Comparison of ENCODE assay signal across 14 cellular contexts in genomic region chr4:1176398-1177273, GRCh38. TPM values are rescaled to one million over a fixed set of nuclear protein-coding genes. Genes with fewer than 3 reads are reported as not detected.
DNase-seq lines count a peak whose midpoint lies in the region; FAIRE-seq and TF ChIP-seq lines count a peak whose summit lies in the region.
"Had no signal": no experiment of that assay in that cellular context is flagged by ENCODE, and none has a peak within 500 bp of the region (broad histone marks: within the 10 kb centered on the region; RNA-seq: fewer than 3 reads in every experiment).

No MANE protein-coding gene starts in this region.

- no peaks in the 10 kb centered on the region for H3K9me3 ChIP-seq in CD8-positive, alpha-beta memory T cell (ENCODE audit: low read length)
- H3K9me3 ChIP-seq in HEK293 (ENCODE audit: control insufficient read depth, insufficient read depth, low read depth, low read length) (no peaks in the 10 kb centered on the region), H1 (ENCODE audit: insufficient read depth in 2 of 2, low read depth in 1 of 2, low read length in 1 of 2) (peaks cover 14 to 16% of the 10 kb centered on the region in 2 experiments), osteoblast (ENCODE audit: low read depth, low read length) (peaks cover 3% of the 10 kb centered on the region)
- H3K9me3 ChIP-seq: ascending aorta had no signal

- no peak overlapping the region for H2BK12ac ChIP-seq in H1 (ENCODE audit: low read depth, low read length)

- POLR2A ChIA-PET in CD8-positive, alpha-beta memory T cell (lab: Charles Lee) = interaction anchor here (0.7 to 1.2 kb wide), 2 partner anchors 26 to 27 kb away, joined by 3 to 4 read pairs; no protein-coding TSS in a partner anchor
- POLR2A ChIA-PET in HEK293 (lab: Yijun Ruan, JAX) (no interaction called here), H1 (lab: Charles Lee; ENCODE audit: partially characterized antibody) (no interaction called here)

- no peak for TF ChIP-seq POLR2A in H1 (IDR thresholded peaks at IDR 0.05; ENCODE audit: control extremely low read depth in 1 of 2, low read depth in 2 of 2, low read length in 2 of 2)

- no peak for TF ChIP-seq CTCF in HEK293 (tag by site-specific recombination; IDR thresholded peaks at IDR 0.05)
- TF ChIP-seq CTCF in H1 (IDR thresholded peaks at IDR 0.05; ENCODE audit: control extremely low read depth in 1 of 3, insufficient read depth in 1 of 3, low read depth in 1 of 3, low read length in 3 of 3) = no peak
- no peak for TF ChIP-seq CTCF in osteoblast (IDR thresholded peaks at IDR 0.05; ENCODE audit: extremely low read depth, low read depth, low read length)

- TF ChIP-seq RAD21 in H1 (IDR thresholded peaks at IDR 0.05 in 1 of 2, conservative IDR thresholded peaks at IDR 0.05 in 1 of 2; ENCODE audit: low read depth in 2 of 2, low read length in 2 of 2) = no peak

- H3K27me3 Mint-ChIP-seq in CD8-positive, alpha-beta memory T cell = peaks cover 3 to 5% of the 10 kb centered on the region in 2 donors

- TF ChIP-seq EP300 in H1 (IDR thresholded peaks at IDR 0.05; ENCODE audit: borderline replicate concordance in 1 of 2, low read depth in 2 of 2, low read length in 2 of 2) = no peak

- no peak overlapping the region for H3K9ac ChIP-seq in H1 (replicated peaks in 1 of 4; ENCODE audit: extremely low read depth in 1 of 4, low read depth in 3 of 4, low read length in 3 of 4)
- H3K9ac ChIP-seq: BLaER1 had no signal

- peak overlapping the region in 6 of 8 donors; percentile 17 to 95 (median 70) for H3K27ac Mint-ChIP-seq in CD8-positive, alpha-beta memory T cell

- FAIRE-seq in H1 (lab: Jason Lieb, UNC) = no peak

- CTCF ChIA-PET in CD8-positive, alpha-beta memory T cell (lab: Charles Lee) = interaction anchor here (1.0 to 2.2 kb wide), 2 partner anchors 9 kb away, joined by 3 to 8 read pairs; no protein-coding TSS in a partner anchor
- CTCF ChIA-PET in HEK293 (lab: Yijun Ruan, JAX) = no interaction called here
- CTCF ChIA-PET in H1 (lab: Charles Lee; ENCODE audit: partially characterized antibody) = interaction anchor here (1.6 kb wide), 1 partner anchor 9 kb away, joined by 6 read pairs; no protein-coding TSS in a partner anchor

- H3K4me3 ChIP-seq in CD8-positive, alpha-beta memory T cell (ENCODE audit: low read length) = no peak overlapping the region
- H3K4me3 ChIP-seq in HEK293 (ENCODE audit: low read depth, low read length) = no peak overlapping the region
- no peak overlapping the region for H3K4me3 ChIP-seq in H1 (ENCODE audit: extremely low read depth in 1 of 4, insufficient read depth in 2 of 4, low read depth in 3 of 4, low read length in 4 of 4)
- H3K4me3 ChIP-seq in osteoblast (ENCODE audit: insufficient read depth, low read length) = no peak overlapping the region
- H3K4me3 ChIP-seq: ascending aorta, BLaER1 had no signal

- H3K27me3 ChIP-seq in CD8-positive, alpha-beta memory T cell (ENCODE audit: insufficient read depth, low read length, poor library complexity, severe bottlenecking) = peaks cover 9% of the 10 kb centered on the region
- peaks cover 14 to 25% (median 20%) of the 10 kb centered on the region in 4 experiments for H3K27me3 ChIP-seq in H1 (replicated peaks in 1 of 4; ENCODE audit: control insufficient read depth in 3 of 4, extremely low read depth in 1 of 4, insufficient read depth in 3 of 4, low read length in 3 of 4)
- H3K27me3 ChIP-seq in osteoblast (ENCODE audit: insufficient read depth, low read length) = peaks cover 9% of the 10 kb centered on the region

- DNase-seq in CD8-positive, alpha-beta memory T cell = no peak
- DNase-seq in H1 (ENCODE audit: low read depth in 1 of 2, low spot score in 2 of 2) (no peak), osteoblast (ENCODE audit: insufficient read length, low spot score, missing footprints) (peak; percentile 37), D341Med (ENCODE audit: low spot score) (no peak), NCI-H2196 (lab: John Stamatoyannopoulos, UW; ENCODE audit: unreplicated experiment) (no peak), NCI-H510A (lab: John Stamatoyannopoulos, UW) (no peak)
- DNase-seq: cortex of kidney; DMS53; NCI-H187 treated with DMSO at 0.1 percent for 48 hours; stimulated activated CD4-positive, alpha-beta T cell treated with anti-CD3 and anti-CD28 coated beads, Interleukin-4, amount 100 ng/mL, for 4 hours had no signal

- H3K56ac ChIP-seq in H1 (replicated peaks; ENCODE audit: insufficient read length, low read depth, low read length) = no peak overlapping the region

- no peak overlapping the region for H3K18ac ChIP-seq in H1 (ENCODE audit: extremely low read depth, low read length)

- H3K23me2 ChIP-seq in H1 (ENCODE audit: low read depth, low read length) = peaks cover 4% of the 10 kb centered on the region; the same call in 1 of the 2 replicates

- no peak overlapping the region for H3K14ac ChIP-seq in H1 (ENCODE audit: insufficient read length)

- peaks cover 31% of the 10 kb centered on the region for H3K4me1 ChIP-seq in CD8-positive, alpha-beta memory T cell (ENCODE audit: insufficient read depth, low read length)
- H3K4me1 ChIP-seq in HEK293 (ENCODE audit: control insufficient read depth, insufficient read depth, low read length) (no peaks in the 10 kb centered on the region), H1 (replicated peaks in 1 of 4; ENCODE audit: control insufficient read depth in 3 of 4, insufficient read depth in 4 of 4, low read length in 3 of 4) (peaks cover 0 to 10% (median 3%) of the 10 kb centered on the region in 4 experiments; a peak in 5 of 7 replicates), osteoblast (ENCODE audit: insufficient read depth, low read length) (peaks cover 13% of the 10 kb centered on the region)

- H2BK15ac ChIP-seq in H1 (ENCODE audit: low read length) = no peak overlapping the region

- H2BK20ac ChIP-seq in H1 (ENCODE audit: low read length) = no peak overlapping the region

- H4K91ac ChIP-seq in H1 (replicated peaks; ENCODE audit: insufficient read length, low read length) = no peak overlapping the region

- no peaks in the 10 kb centered on the region for H3K36me3 ChIP-seq in CD8-positive, alpha-beta memory T cell (ENCODE audit: insufficient read depth, low read length)
- H3K36me3 ChIP-seq in HEK293 (ENCODE audit: control insufficient read depth in 2 of 2, insufficient read depth in 1 of 2, low read length in 2 of 2) (no peaks in the 10 kb centered on the region), H1 (ENCODE audit: control insufficient read depth in 2 of 4, insufficient read depth in 4 of 4, low read length in 3 of 4) (no peaks in the 10 kb centered on the region; a peak in 1 of 8 replicates), osteoblast (ENCODE audit: insufficient read depth, low read length) (no peaks in the 10 kb centered on the region)
- H3K36me3 ChIP-seq: ascending aorta, BLaER1 had no signal

- H3K4me1 Mint-ChIP-seq in CD8-positive, alpha-beta memory T cell = peaks cover 37 to 60% (median 47%) of the 10 kb centered on the region in 3 donors

- WGBS in H1 (ENCODE audit: extremely low coverage in 1 of 2, insufficient coverage in 1 of 2, insufficient read length in 1 of 2, insufficient replicate concordance in 2 of 2, low coverage in 1 of 2, low lambda C conversion rate in 2 of 2, missing lambda C conversion rate in 1 of 2), 2 experiments = 75% methylated on average over 1 of the region's 1 CpG; no CpG with 5 or more reads in 1 of the 2 experiments

- H4K20me1 ChIP-seq in H1 (replicated peaks in 1 of 2; ENCODE audit: control insufficient read depth in 1 of 2, insufficient read depth in 2 of 2, low read length in 2 of 2) = peaks cover 0 to 2% of the 10 kb centered on the region in 2 experiments
- no peaks in the 10 kb centered on the region for H4K20me1 ChIP-seq in osteoblast (ENCODE audit: insufficient read depth, low read length)

- no peak overlapping the region for H2BK5ac ChIP-seq in H1 (ENCODE audit: low read depth, low read length)

- H3K36me3 Mint-ChIP-seq in CD8-positive, alpha-beta memory T cell = peaks cover 3 to 14% (median 7%) of the 10 kb centered on the region in 3 donors

- H3K4me2 ChIP-seq in H1 (ENCODE audit: insufficient read depth in 1 of 2, low read depth in 2 of 2, low read length in 2 of 2) = no peak overlapping the region
- no peak overlapping the region for H3K4me2 ChIP-seq in osteoblast (ENCODE audit: insufficient read depth, low read length)

- no peak overlapping the region for H4K5ac ChIP-seq in H1 (ENCODE audit: insufficient read length, low read depth, low read length)

- no peak overlapping the region for H2BK120ac ChIP-seq in H1 (replicated peaks; ENCODE audit: low read depth, low read length)

- H3K79me2 ChIP-seq in H1 (ENCODE audit: control insufficient read depth in 1 of 2, insufficient read depth in 2 of 2, low read length in 2 of 2) (no peaks in the 10 kb centered on the region; a peak in 1 of 4 replicates), osteoblast (ENCODE audit: insufficient read depth, low read length) (no peaks in the 10 kb centered on the region)

- H3K27ac ChIP-seq in CD8-positive, alpha-beta memory T cell (ENCODE audit: low read depth, low read length) = no peak overlapping the region
- H3K27ac ChIP-seq in HEK293 (ENCODE audit: extremely low read depth, low read depth, low read length) = no peak overlapping the region
- no peak overlapping the region for H3K27ac ChIP-seq in H1 (ENCODE audit: low read depth, low read length)
- no peak overlapping the region for H3K27ac ChIP-seq in osteoblast (ENCODE audit: low read depth, low read length)
- H3K27ac ChIP-seq: ascending aorta, BLaER1, epithelial cell of prostate had no signal

- peak overlapping the region in 5 of 7 donors; percentile 15 to 79 (median 73) for H3K4me3 Mint-ChIP-seq in CD8-positive, alpha-beta memory T cell

- H2AK5ac ChIP-seq in H1 (ENCODE audit: low read depth, low read length) = 0 out of 2 replicates have a peak overlapping the region, but pooled peaks have one; percentile 53

- no peak overlapping the region for H3K4ac ChIP-seq in H1 (replicated peaks; ENCODE audit: insufficient read length, low read depth, low read length)

- H3K9me3 Mint-ChIP-seq in CD8-positive, alpha-beta memory T cell = peaks cover 0 to 13% (median 9%) of the 10 kb centered on the region in 5 donors

- H3K79me1 ChIP-seq in H1 (ENCODE audit: low read depth, low read length) = no peaks in the 10 kb centered on the region

- H2AFZ ChIP-seq in H1 (ENCODE audit: low read length) = no peak overlapping the region
- H2AFZ ChIP-seq in osteoblast (ENCODE audit: low read length) = no peak overlapping the region

- H3K23ac ChIP-seq in H1 (ENCODE audit: insufficient read length) = no peak overlapping the region

- no peak overlapping the region for H4K8ac ChIP-seq in H1 (ENCODE audit: extremely low read depth, insufficient read depth, low read length)

RNA-seq across cellular contexts. Expression of gene SPON2, which starts 4.3 kb away (rescaled TPM):
- 1 to 10 TPM; 2.7 to 3.1 TPM for total RNA-seq in CD8-positive, alpha-beta memory T cell
- polyA plus RNA-seq in CD8-positive, alpha-beta memory T cell = 43.9 TPM
- total RNA-seq in H1 (2021; fragmentation: NEBNext Ultra II Directional; extraction: Animal tissue kit (Norgen Biotek cat#: 25700)) = 2.8 and 3.2 TPM in 2 replicates
- 2.8 and 5.2 TPM in 2 replicates for polyA plus RNA-seq in H1 (2011; rRNA removed)
- 3.7 TPM for polyA plus RNA-seq in H1 (2011; cell fraction: cytosol; rRNA removed)
- polyA plus RNA-seq in H1 (2011; cell fraction: nucleus; rRNA removed) = 16.5 TPM
- 1.8 to 3.9 TPM (median 3.1 TPM) in 4 replicates for polyA plus RNA-seq in H1 (2012, experiment 1 of 2)
- polyA plus RNA-seq in H1 (2012, experiment 2 of 2) = 2.1 TPM
- 4.0 TPM for polyA plus RNA-seq in H1 (2013, experiment 1 of 2)
- 3.3 TPM for polyA plus RNA-seq in H1 (2013, experiment 2 of 2)
- polyA minus RNA-seq in H1 (2011; rRNA and poly(A)+ RNA removed) = 0.15 and 0.79 TPM in 2 replicates
- 4.3 TPM for polyA minus RNA-seq in H1 (2011; cell fraction: cytosol; rRNA and poly(A)+ RNA removed)
- 5.1 TPM for polyA minus RNA-seq in H1 (2011; cell fraction: nucleus; rRNA and poly(A)+ RNA removed)
- 29.8 and 38.7 TPM in 2 replicates for total RNA-seq in osteoblast
